In genomic region chr4:38132140-38132673, GRCh38 we compare ENCODE assay signal across 8 cellular contexts.
DNase-seq lines count a peak whose midpoint lies in the region; ATAC-seq, FAIRE-seq and TF ChIP-seq lines count a peak whose summit lies in the region.

No MANE protein-coding gene starts in this region.

- intact Hi-C loops in kidney (cut with DNase I), result no loop called here

- ATAC-seq in HG02840 (IDR thresholded peaks at IDR 0.05; ENCODE audit: low FRiP score, unreplicated experiment), result peak; percentile 81

- peaks cover 8% of the 10 kb centered on the region in 2 donors for H3K36me3 ChIP-seq in kidney (ENCODE audit: control insufficient read depth in 1 of 2, insufficient read depth in 2 of 2, low read length in 2 of 2)

- no peak for TF ChIP-seq CTCF in kidney (IDR thresholded peaks at IDR 0.05; ENCODE audit: borderline replicate concordance, extremely low read depth, insufficient read depth)

- peak; percentile 19 for TF ChIP-seq POLR2A in GM15510 (IDR thresholded peaks at IDR 0.05; ENCODE audit: borderline replicate concordance, extremely low read depth, insufficient read length)

- H3K4me1 ChIP-seq in kidney (ENCODE audit: control insufficient read depth in 1 of 2, insufficient read depth in 1 of 2, low read depth in 1 of 2, low read length in 2 of 2), result peaks cover 18 to 24% of the 10 kb centered on the region in 2 donors

- peak overlapping the region; percentile 29 to 71 for H3K27ac ChIP-seq in kidney (ENCODE audit: low read depth in 2 of 2, low read length in 2 of 2)

- peak; percentile 36 for DNase-seq in SW480 (ENCODE audit: low spot score)
- DNase-seq in astrocyte of the hippocampus (ENCODE audit: low read depth, low spot score), result peak; percentile 94
- DNase-seq in kidney, result no peak
- DNase-seq in stimulated activated CD4-positive, alpha-beta T cell treated with anti-CD3 and anti-CD28 coated beads, Interleukin-1b, Interleukin-23, amount 100 ng/mL, for 4 hours (ENCODE audit: low read depth in 2 of 2), result peak; percentile 35 to 62
- no peak for DNase-seq in NCI-H345 treated with DMSO at 0.1 percent for 48 hours (lab: John Stamatoyannopoulos, UW; ENCODE audit: unreplicated experiment)
- DNase-seq in NCI-H2029 treated with DMSO at 0.1 percent for 48 hours (lab: John Stamatoyannopoulos, UW), result no peak

- no peak for FAIRE-seq in kidney (lab: Jason Lieb, UNC)

- H3K9me3 ChIP-seq in kidney (ENCODE audit: control insufficient read depth in 1 of 2, low read length in 2 of 2), result no peaks in the 10 kb centered on the region

- peak overlapping the region in 1 of 2 donors; percentile 16 for H3K4me3 ChIP-seq in kidney (ENCODE audit: low read length in 2 of 2)

- H3K9ac ChIP-seq in kidney (ENCODE audit: low read length in 2 of 2), result peak overlapping the region in 1 of 2 donors; percentile 32

Comparison
In these comparisons a context has a peak if more than half of its experiments do, and no peak if none do; other contexts are left out.
1. DNase-seq: peak in SW480 (single experiment), astrocyte of the hippocampus (single experiment) and stimulated activated CD4-positive, alpha-beta T cell treated with anti-CD3 and anti-CD28 coated beads, Interleukin-1b, Interleukin-23, amount 100 ng/mL, for 4 hours (2 of 2); none in kidney (single experiment), NCI-H345 treated with DMSO at 0.1 percent for 48 hours (single experiment) and NCI-H2029 treated with DMSO at 0.1 percent for 48 hours (single experiment).